ENCODE assay signal across 18 cellular contexts in the genomic region with DNA sequence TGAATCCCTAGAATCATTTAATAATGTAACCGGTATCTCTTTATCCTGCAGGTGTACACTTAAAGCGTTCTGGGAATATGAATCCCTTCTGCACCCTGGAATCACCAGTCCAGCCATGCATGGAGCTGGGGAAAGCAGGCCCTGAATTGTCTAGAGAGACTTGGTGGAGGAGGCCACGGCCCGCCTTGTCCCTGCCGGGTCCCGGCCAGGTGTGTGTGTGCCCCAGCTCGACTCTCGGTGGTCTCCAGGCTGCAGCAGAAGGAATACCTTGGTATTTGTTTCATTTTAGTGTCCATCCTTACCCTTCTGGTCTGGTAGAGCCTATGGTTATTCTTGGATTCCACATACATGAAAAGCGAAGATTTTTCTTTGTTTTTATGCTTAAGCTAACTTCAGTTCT. TPM values are rescaled to one million over a fixed set of nuclear protein-coding genes. Genes with fewer than 3 reads are reported as not detected.
DNase-seq lines count a peak whose midpoint lies in the region; FAIRE-seq and TF ChIP-seq lines count a peak whose summit lies in the region.
"Had no signal": no experiment of that assay in that cellular context is flagged by ENCODE, and none has a peak within 500 bp of the region (broad histone marks: within the 10 kb centered on the region; RNA-seq: fewer than 3 reads in every experiment).

No MANE protein-coding gene starts in this region.

- no peak overlapping the region for H3K23ac ChIP-seq in mesenchymal stem cell (ENCODE audit: low read length in 2 of 2)

- intact Hi-C loops in endothelial cell of umbilical vein (cut with micrococcal nuclease) = no loop called here

- H3K9ac ChIP-seq in endothelial cell of umbilical vein (replicated peaks; ENCODE audit: extremely low read depth, insufficient read depth, low read length) = no peak overlapping the region
- no peak overlapping the region for H3K9ac ChIP-seq in mesenchymal stem cell (ENCODE audit: low read length)
- H3K9ac ChIP-seq: BLaER1 treated with 17β-estradiol and CSF1 and Interleukin-3, amounts not matched to agents 10 nM and 100 nM had no signal

- H3K27me3 ChIP-seq in endothelial cell of umbilical vein (ENCODE audit: control insufficient read depth in 2 of 2, insufficient read depth in 2 of 2, low read length in 2 of 2) = no peaks in the 10 kb centered on the region
- H3K27me3 ChIP-seq in mesenchymal stem cell (ENCODE audit: control insufficient read depth in 1 of 2, insufficient read depth in 1 of 2, low read length in 2 of 2) = no peaks in the 10 kb centered on the region
- H3K27me3 ChIP-seq: BLaER1 treated with 17β-estradiol and CSF1 and Interleukin-3, amounts not matched to agents 10 nM and 100 nM had no signal

- FAIRE-seq in endothelial cell of umbilical vein (lab: Jason Lieb, UNC) = no peak
- FAIRE-seq: A549, D721Med, GM12892 had no signal

- H3K27ac ChIP-seq in VCaP (peak overlapping the region; percentile 48), endothelial cell of umbilical vein (ENCODE audit: insufficient read depth, low read depth, low read length) (no peak overlapping the region), mesenchymal stem cell (ENCODE audit: low read length, poor library complexity, severe bottlenecking) (no peak overlapping the region)
- H3K27ac ChIP-seq: 22Rv1; A549; BLaER1 treated with 17β-estradiol and CSF1 and Interleukin-3, amounts not matched to agents 10 nM and 100 nM; C4-2B had no signal

- no peak overlapping the region for H3K18ac ChIP-seq in mesenchymal stem cell (ENCODE audit: low read depth in 1 of 2, low read length in 2 of 2)

- TF ChIP-seq CTCF in VCaP (conservative IDR thresholded peaks at IDR 0.05) (no peak), endothelial cell of umbilical vein (IDR thresholded peaks at IDR 0.05; ENCODE audit: extremely low read depth in 1 of 2, insufficient read depth in 1 of 2, low read depth in 1 of 2, low read length in 2 of 2) (no peak)

- H2BK120ac ChIP-seq in mesenchymal stem cell (ENCODE audit: low read depth, low read length) = no peak overlapping the region

- POLR2A ChIA-PET in endothelial cell of umbilical vein (lab: Charles Lee) = no interaction called here

- no peak overlapping the region for H2BK12ac ChIP-seq in mesenchymal stem cell (ENCODE audit: low read length in 2 of 2)

- H3K4me3 ChIP-seq in endothelial cell of umbilical vein (replicated peaks in 1 of 3; ENCODE audit: insufficient read depth in 1 of 3, low read depth in 1 of 3, low read length in 3 of 3) = no peak overlapping the region
- no peak overlapping the region for H3K4me3 ChIP-seq in mesenchymal stem cell (ENCODE audit: insufficient read depth in 1 of 2, low read depth in 1 of 2, low read length in 2 of 2)
- H3K4me3 ChIP-seq: A549; BLaER1 treated with 17β-estradiol and CSF1 and Interleukin-3, amounts not matched to agents 10 nM and 100 nM had no signal

- no peaks in the 10 kb centered on the region for H3K9me1 ChIP-seq in endothelial cell of umbilical vein (replicated peaks; ENCODE audit: control insufficient read depth, extremely low read depth, insufficient read depth, low read length)

- H3K4me1 ChIP-seq in endothelial cell of umbilical vein (ENCODE audit: control insufficient read depth, extremely low read depth, insufficient read depth, low read length) (no peaks in the 10 kb centered on the region), mesenchymal stem cell (ENCODE audit: control insufficient read depth, insufficient read depth, low read depth, low read length) (peaks cover 2% of the 10 kb centered on the region)
- H3K4me1 ChIP-seq: A549, Caco-2 had no signal

- BruUV-seq in endothelial cell of umbilical vein (replicated peaks; lab: Mats Ljungman, UMichigan) = no TSS peak

- no peaks in the 10 kb centered on the region for H3K79me2 ChIP-seq in endothelial cell of umbilical vein (ENCODE audit: control insufficient read depth, insufficient read depth, low read length)

- no peaks in the 10 kb centered on the region for H4K20me1 ChIP-seq in endothelial cell of umbilical vein (replicated peaks; ENCODE audit: control insufficient read depth, extremely low read depth, insufficient read depth, low read length)

- H3K79me1 ChIP-seq in mesenchymal stem cell (replicated peaks; ENCODE audit: low read length, poor library complexity, severe bottlenecking) = peaks cover 4% of the 10 kb centered on the region

- no peak overlapping the region for H2AFZ ChIP-seq in endothelial cell of umbilical vein (ENCODE audit: low read depth, low read length)
- no peak overlapping the region for H2AFZ ChIP-seq in mesenchymal stem cell (ENCODE audit: low read depth, low read length)

- no peaks in the 10 kb centered on the region for H3K9me3 ChIP-seq in endothelial cell of umbilical vein (replicated peaks; ENCODE audit: control insufficient read depth, insufficient read depth, low read length)
- H3K9me3 ChIP-seq in mesenchymal stem cell (ENCODE audit: control insufficient read depth, low read length) = peaks cover 18% of the 10 kb centered on the region

- no peak overlapping the region for H3K4ac ChIP-seq in mesenchymal stem cell (ENCODE audit: low read depth in 1 of 2, low read length in 2 of 2)

- H2BK15ac ChIP-seq in mesenchymal stem cell (ENCODE audit: low read depth, poor library complexity, severe bottlenecking) = no peak overlapping the region

- H4K91ac ChIP-seq in mesenchymal stem cell (ENCODE audit: low read length) = no peak overlapping the region

- peak overlapping the region; percentile 39 for H4K8ac ChIP-seq in mesenchymal stem cell (ENCODE audit: low read length)

- dilution Hi-C loops in endothelial cell of umbilical vein (cut with MboI; ENCODE audit: extremely low pct_ligation_motif_present, low sequenced_read_pairs) = no loop called here

- H3K4me2 ChIP-seq in endothelial cell of umbilical vein (ENCODE audit: insufficient read depth, low read length) (no peak overlapping the region), mesenchymal stem cell (ENCODE audit: low read length, poor library complexity, severe bottlenecking) (no peak overlapping the region)
- H3K4me2 ChIP-seq: A549; BLaER1 treated with 17β-estradiol and CSF1 and Interleukin-3, amounts not matched to agents 10 nM and 100 nM had no signal

- H3K36me3 ChIP-seq in endothelial cell of umbilical vein (ENCODE audit: control insufficient read depth in 2 of 2, extremely low read depth in 1 of 2, insufficient read depth in 2 of 2, low read length in 2 of 2) (peaks cover 22 to 35% of the 10 kb centered on the region in 2 experiments), mesenchymal stem cell (ENCODE audit: control insufficient read depth in 1 of 2, insufficient read depth in 2 of 2, low read depth in 1 of 2, low read length in 2 of 2) (peaks cover 33 to 89% of the 10 kb centered on the region in 2 experiments)

- DNase-seq in endothelial cell of umbilical vein (ENCODE audit: low read depth, low spot score) (no peak), mesenchymal stem cell (no peak), Kasumi-1 (lab: John Stamatoyannopoulos, UW) (no peak), SHP77 treated with DMSO at 0.1 percent for 48 hours (lab: John Stamatoyannopoulos, UW) (no peak)
- DNase-seq: AML-193; Caco-2; Calu3; CD4-positive, alpha-beta T cell; CD8-positive, alpha-beta T cell; DMS79 treated with DMSO at 0.1 percent for 48 hours; GF-D8 had no signal

- H2BK5ac ChIP-seq in mesenchymal stem cell (ENCODE audit: low read depth, low read length, poor library complexity, severe bottlenecking) = no peak overlapping the region

- H3K14ac ChIP-seq in mesenchymal stem cell (ENCODE audit: low read length in 2 of 2) = no peak overlapping the region

- TF ChIP-seq POLR2A in endothelial cell of umbilical vein (IDR thresholded peaks at IDR 0.05; ENCODE audit: low read depth, low read length) = no peak

- no peak overlapping the region for H2AK5ac ChIP-seq in mesenchymal stem cell (ENCODE audit: low read length, severe bottlenecking)

- 96% methylated on average over 9 of the region's 9 CpGs for WGBS in mesenchymal stem cell

- CTCF ChIA-PET in endothelial cell of umbilical vein (lab: Charles Lee) = no interaction called here

TF ChIP-seq in endothelial cell of umbilical vein, 7 proteins besides CTCF, POLR2A, EP300 and RAD21:
- TF ChIP-seq FOS (IDR thresholded peaks at IDR 0.05; ENCODE audit: borderline replicate concordance, insufficient read depth, low read length) = no peak
- peak; percentile 5 for TF ChIP-seq POLR2AphosphoS5 (IDR thresholded peaks at IDR 0.05; ENCODE audit: insufficient read depth, low read depth, low read length)

RNA-seq across cellular contexts. Expression of a gene that starts 58.1 kb away (rescaled TPM):
- 21.0 and 23.1 TPM in 2 replicates for total RNA-seq in endothelial cell of umbilical vein
- polyA plus RNA-seq in endothelial cell of umbilical vein = 4.2 and 7.3 TPM in 2 replicates
- 14.1 and 16.9 TPM in 2 replicates for polyA plus RNA-seq in endothelial cell of umbilical vein (2011; cell fraction: cytosol; rRNA removed)
- 8.9 and 14.7 TPM in 2 replicates for polyA plus RNA-seq in endothelial cell of umbilical vein (2011; cell fraction: nucleus; rRNA removed)
- 21.3 and 30.1 TPM in 2 replicates for polyA plus RNA-seq in endothelial cell of umbilical vein (2012)
- polyA minus RNA-seq in endothelial cell of umbilical vein = 6.6 and 7.5 TPM in 2 replicates
- 4.4 TPM for polyA minus RNA-seq in endothelial cell of umbilical vein (2011; cell fraction: cytosol; rRNA and poly(A)+ RNA removed)
- 8.8 and 12.1 TPM in 2 replicates for polyA minus RNA-seq in endothelial cell of umbilical vein (2011; cell fraction: nucleus; rRNA and poly(A)+ RNA removed)
- 15.6 TPM for polyA plus RNA-seq in mesenchymal stem cell (2013, experiment 1 of 2)
- 17.1 TPM for polyA plus RNA-seq in mesenchymal stem cell (2013, experiment 2 of 2)
